Comparison of ENCODE assay signal across 1 cellular context in genomic region chr1:16677552-16678423, GRCh38.
TF ChIP-seq lines count a peak whose summit lies in the region.

No MANE protein-coding gene starts in this region.

TF ChIP-seq in K562, 482 proteins besides CTCF, POLR2A, EP300 and RAD21 (continued from another document and continues in another):
- TF ChIP-seq NR2C1 (IDR thresholded peaks at IDR 0.05) = no peak
- no peak for TF ChIP-seq NR2C1 (tag; IDR thresholded peaks at IDR 0.05)
- TF ChIP-seq DLX4 (CRISPR knock-in tag; IDR thresholded peaks at IDR 0.05) = no peak
- TF ChIP-seq ZNF699 (CRISPR knock-in tag; IDR thresholded peaks at IDR 0.05; ENCODE audit: insufficient replicate concordance) = no peak
- no peak for TF ChIP-seq PCBP2 (IDR thresholded peaks at IDR 0.05; ENCODE audit: low read depth, low read length, poor library complexity, severe bottlenecking)
- TF ChIP-seq PREB (CRISPR knock-in tag; IDR thresholded peaks at IDR 0.05) = no peak
- no peak for TF ChIP-seq SLC30A9 (CRISPR knock-in tag; IDR thresholded peaks at IDR 0.05)
- TF ChIP-seq LARP7 (IDR thresholded peaks at IDR 0.05) = no peak
- TF ChIP-seq TARDBP (IDR thresholded peaks at IDR 0.05) = no peak
- no peak for TF ChIP-seq MCM5 (IDR thresholded peaks at IDR 0.05; ENCODE audit: low read depth)
- no peak for TF ChIP-seq BRF2 (IDR thresholded peaks at IDR 0.05; ENCODE audit: borderline replicate concordance, insufficient read depth, insufficient read length)
- no peak for TF ChIP-seq NCOA1 (IDR thresholded peaks at IDR 0.05; ENCODE audit: low read depth)
- peak; percentile 78 for TF ChIP-seq HNRNPLL (IDR thresholded peaks at IDR 0.05; ENCODE audit: low read depth, low read length, poor library complexity, severe bottlenecking)
- peak; percentile 79 for TF ChIP-seq ZBTB7A (IDR thresholded peaks at IDR 0.05; ENCODE audit: borderline replicate concordance, control insufficient read depth, low read depth, low read length)
- no peak for TF ChIP-seq HNRNPL (IDR thresholded peaks at IDR 0.05; ENCODE audit: low read depth, low read length)
- TF ChIP-seq MAZ (CRISPR knock-in tag; conservative IDR thresholded peaks at IDR 0.05 in 1 of 2, IDR thresholded peaks at IDR 0.05 in 1 of 2) = peak; percentile 38 to 48; a peak in 2 of 4 replicates
- TF ChIP-seq E2F4 (CRISPR knock-in tag; IDR thresholded peaks at IDR 0.05; ENCODE audit: low read depth) = no peak
- no peak for TF ChIP-seq SMARCA5 (IDR thresholded peaks at IDR 0.05)
- peak in 1 of 2 experiments; percentile 71; a peak in 2 of 3 replicates for TF ChIP-seq CBX3 (IDR thresholded peaks at IDR 0.05; ENCODE audit: borderline replicate concordance in 1 of 2, low read length in 2 of 2)
- TF ChIP-seq ZNF830 (CRISPR knock-in tag; IDR thresholded peaks at IDR 0.05) = 0 out of 2 replicates have a peak, but pooled peaks have one; percentile 57
- no peak for TF ChIP-seq CEBPB (tag; IDR thresholded peaks at IDR 0.05)
- TF ChIP-seq MED1 (CRISPR knock-in tag; IDR thresholded peaks at IDR 0.05; ENCODE audit: borderline replicate concordance) = no peak
- peak; percentile 76; the same call in 1 of the 2 replicates for TF ChIP-seq ZBTB5 (IDR thresholded peaks at IDR 0.05)
- TF ChIP-seq ARID4B (CRISPR knock-in tag; IDR thresholded peaks at IDR 0.05) = no peak
- TF ChIP-seq XRCC5 (IDR thresholded peaks at IDR 0.05; ENCODE audit: low read depth, low read length) = peak; percentile 69
- no peak for TF ChIP-seq MCM2 (IDR thresholded peaks at IDR 0.05; ENCODE audit: low read depth)
- TF ChIP-seq ZNF644 (tag; IDR thresholded peaks at IDR 0.05; ENCODE audit: low read depth) = no peak
- TF ChIP-seq ADNP (tag; IDR thresholded peaks at IDR 0.05) = no peak
- TF ChIP-seq HINFP (tag; conservative IDR thresholded peaks at IDR 0.05; ENCODE audit: low read depth) = no peak
- TF ChIP-seq HMG20B (CRISPR knock-in tag; IDR thresholded peaks at IDR 0.05) = 0 out of 2 replicates have a peak, but pooled peaks have one; percentile 55
- TF ChIP-seq MYNN (IDR thresholded peaks at IDR 0.05) = peak; percentile 86
- TF ChIP-seq MYNN (CRISPR knock-in tag; IDR thresholded peaks at IDR 0.05) = no peak
- no peak for TF ChIP-seq RFX7 (CRISPR knock-in tag; IDR thresholded peaks at IDR 0.05)
- no peak for TF ChIP-seq NCOA6 (IDR thresholded peaks at IDR 0.05)
- TF ChIP-seq ELK3 (CRISPR knock-in tag; IDR thresholded peaks at IDR 0.05) = no peak
- 0 out of 2 replicates have a peak, but pooled peaks have one; percentile 8 for TF ChIP-seq ETV1 (tag; conservative IDR thresholded peaks at IDR 0.05; ENCODE audit: low read depth)
- no peak for TF ChIP-seq CBFA2T3 (IDR thresholded peaks at IDR 0.05)
- no peak for TF ChIP-seq ZC3H11A (IDR thresholded peaks at IDR 0.05; ENCODE audit: low read depth, low read length)
- TF ChIP-seq ZKSCAN3 (CRISPR knock-in tag; IDR thresholded peaks at IDR 0.05) = no peak
- 0 out of 2 replicates have a peak, but pooled peaks have one; percentile 37 for TF ChIP-seq ZNF197 (CRISPR knock-in tag; IDR thresholded peaks at IDR 0.05; ENCODE audit: low read depth)
- 0 out of 2 replicates have a peak, but pooled peaks have one; percentile 19 for TF ChIP-seq ELF2 (CRISPR knock-in tag; IDR thresholded peaks at IDR 0.05)
- no peak for TF ChIP-seq HMGN3 (IDR thresholded peaks at IDR 0.05; ENCODE audit: borderline replicate concordance, extremely low read depth, insufficient read length, low read depth, low read length)
- TF ChIP-seq MYC (IDR thresholded peaks at IDR 0.05; ENCODE audit: low read depth, low read length) = peak; percentile 91
- TF ChIP-seq MYC (CRISPR knock-in tag; IDR thresholded peaks at IDR 0.05; ENCODE audit: borderline replicate concordance, low read depth) = no peak
- TF ChIP-seq ZNF311 (CRISPR knock-in tag; IDR thresholded peaks at IDR 0.05) = no peak
- TF ChIP-seq MTF1 (CRISPR knock-in tag; IDR thresholded peaks at IDR 0.05; ENCODE audit: borderline replicate concordance) = no peak
- TF ChIP-seq ZNF217 (CRISPR knock-in tag; IDR thresholded peaks at IDR 0.05) = no peak
- no peak for TF ChIP-seq WHSC1 (IDR thresholded peaks at IDR 0.05; ENCODE audit: low read length)
- no peak for TF ChIP-seq PBX2 (CRISPR knock-in tag; IDR thresholded peaks at IDR 0.05; ENCODE audit: low read depth)
- TF ChIP-seq PBX2 (tag; conservative IDR thresholded peaks at IDR 0.05; ENCODE audit: low read depth) = no peak
- TF ChIP-seq ZNF717 (CRISPR knock-in tag; IDR thresholded peaks at IDR 0.05) = no peak
- TF ChIP-seq KDM2B (CRISPR knock-in tag; IDR thresholded peaks at IDR 0.05) = no peak
- no peak for TF ChIP-seq FOXK1 (CRISPR knock-in tag; IDR thresholded peaks at IDR 0.05; ENCODE audit: borderline replicate concordance)
- TF ChIP-seq ZNF146 (CRISPR knock-in tag; IDR thresholded peaks at IDR 0.05; ENCODE audit: unreplicated experiment) = no peak
- TF ChIP-seq ZBTB26 (CRISPR knock-in tag; IDR thresholded peaks at IDR 0.05) = peak; percentile 79; the same call in 1 of the 2 replicates
- peak; percentile 40 for TF ChIP-seq HCFC1 (IDR thresholded peaks at IDR 0.05; ENCODE audit: low read depth, low read length)
